Comparison of ENCODE assay signal across 8 cellular contexts in the genomic region with DNA sequence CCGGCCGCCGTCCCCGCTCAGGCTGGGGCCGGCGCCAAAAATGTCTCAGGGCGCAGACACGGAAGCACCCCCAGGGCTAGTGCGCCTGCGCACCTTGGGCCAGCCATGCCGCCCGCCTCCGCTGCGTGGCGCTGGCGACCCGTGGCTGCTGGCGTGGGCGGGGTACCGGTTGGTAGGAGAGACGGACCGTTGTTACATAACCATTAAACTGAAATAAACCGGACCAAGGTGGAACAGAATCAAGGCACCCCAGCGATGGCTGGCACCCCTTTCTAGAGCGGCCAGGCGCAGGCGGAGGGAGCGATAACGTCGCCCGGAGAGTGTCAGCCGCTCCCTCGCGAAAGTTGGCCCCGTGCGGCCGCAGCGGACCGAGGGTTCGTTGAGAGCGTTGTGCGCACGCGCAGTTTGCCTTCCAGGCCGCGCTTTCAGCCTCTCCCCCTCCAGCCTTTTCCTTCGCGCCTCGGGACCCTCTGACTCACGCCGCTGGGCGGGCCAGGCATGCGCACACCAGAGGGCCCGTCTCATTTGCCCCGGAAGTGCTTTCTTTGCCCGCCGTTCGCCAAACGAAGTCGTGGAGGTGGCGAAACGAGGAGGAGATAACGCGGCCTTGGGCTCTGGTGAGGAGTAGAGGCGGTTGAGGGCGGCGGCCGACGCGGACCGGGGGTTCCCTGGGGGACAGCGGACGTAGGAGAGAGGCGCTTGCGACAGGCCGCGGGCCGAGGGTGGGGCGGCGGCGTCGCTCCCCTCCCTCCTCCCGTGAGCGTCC.
DNase-seq lines count a peak whose midpoint lies in the region; ATAC-seq and FAIRE-seq lines count a peak whose summit lies in the region.

A gene with protein sequence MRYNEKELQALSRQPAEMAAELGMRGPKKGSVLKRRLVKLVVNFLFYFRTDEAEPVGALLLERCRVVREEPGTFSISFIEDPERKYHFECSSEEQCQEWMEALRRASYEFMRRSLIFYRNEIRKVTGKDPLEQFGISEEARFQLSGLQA (minus strand): TSS at position 45 of the 766 bp plus-strand sequence. CDS start 81 bp downstream, outside the sequence.
A gene with protein sequence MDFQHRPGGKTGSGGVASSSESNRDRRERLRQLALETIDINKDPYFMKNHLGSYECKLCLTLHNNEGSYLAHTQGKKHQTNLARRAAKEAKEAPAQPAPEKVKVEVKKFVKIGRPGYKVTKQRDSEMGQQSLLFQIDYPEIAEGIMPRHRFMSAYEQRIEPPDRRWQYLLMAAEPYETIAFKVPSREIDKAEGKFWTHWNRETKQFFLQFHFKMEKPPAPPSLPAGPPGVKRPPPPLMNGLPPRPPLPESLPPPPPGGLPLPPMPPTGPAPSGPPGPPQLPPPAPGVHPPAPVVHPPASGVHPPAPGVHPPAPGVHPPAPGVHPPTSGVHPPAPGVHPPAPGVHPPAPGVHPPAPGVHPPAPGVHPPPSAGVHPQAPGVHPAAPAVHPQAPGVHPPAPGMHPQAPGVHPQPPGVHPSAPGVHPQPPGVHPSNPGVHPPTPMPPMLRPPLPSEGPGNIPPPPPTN (plus strand): TSS at position 540 of the 766 bp plus-strand sequence. CDS start 6,595 bp downstream, outside the sequence.

- FAIRE-seq in GM19239 (lab: Jason Lieb, UNC): peak; percentile 95

- DNase-seq in GM19239 (ENCODE audit: insufficient read length, low spot score) (peak; percentile 99), NCI-H524 treated with DMSO at 0.1 percent for 48 hours (lab: John Stamatoyannopoulos, UW) (peak; percentile 84), kidney glomerular epithelial cell (lab: John Stamatoyannopoulos, UW) (peak; percentile 94)
- peak; percentile 98 to 99 for DNase-seq in activated CD4-positive, alpha-beta T cell treated with anti-CD3 and anti-CD28 coated beads for 4 hours
- peak; percentile 94 to 96 for DNase-seq in stimulated activated CD4-positive, alpha-beta T cell treated with anti-CD3 and anti-CD28 coated beads, Interleukin-1b, Interleukin-23, amount 100 ng/mL, for 1 hour (ENCODE audit: low read depth in 2 of 2)

- H3K27ac ChIP-seq in BLaER1 treated with 17β-estradiol and CSF1 and Interleukin-3, amounts not matched to agents 10 nM and 100 nM: peak within 1 kb of the TSS; percentile 66 to 99 (median 94)
- peak within 1 kb of the TSS; percentile 98 for H3K27ac ChIP-seq in cingulate gyrus (ENCODE audit: low read depth, low read length)

- H3K36me3 ChIP-seq in BLaER1 treated with 17β-estradiol and CSF1 and Interleukin-3, amounts not matched to agents 10 nM and 100 nM: peaks cover 23 to 66% (median 50%) of the 10 kb centered on the region in 11 experiments

- H3K9ac ChIP-seq in BLaER1 treated with 17β-estradiol and CSF1 and Interleukin-3, amounts not matched to agents 10 nM and 100 nM: peak within 1 kb of the TSS; percentile 89 to 98 (median 94)

- H3K27me3 ChIP-seq in BLaER1 treated with 17β-estradiol and CSF1 and Interleukin-3, amounts not matched to agents 10 nM and 100 nM: no peaks in the 10 kb centered on the region

- peaks cover 66 to 82% (median 78%) of the 10 kb centered on the region in 10 experiments for H3K4me1 ChIP-seq in BLaER1 treated with 17β-estradiol and CSF1 and Interleukin-3, amounts not matched to agents 10 nM and 100 nM

- peak within 1 kb of the TSS; percentile 96 to 100 (median 98) for H3K4me2 ChIP-seq in BLaER1 treated with 17β-estradiol and CSF1 and Interleukin-3, amounts not matched to agents 10 nM and 100 nM

- H3K9me3 ChIP-seq in BLaER1 treated with 17β-estradiol and CSF1 and Interleukin-3, amounts not matched to agents 10 nM and 100 nM (replicated peaks in 1 of 11): no peaks in the 10 kb centered on the region

- H3K4me3 ChIP-seq in BLaER1 treated with 17β-estradiol and CSF1 and Interleukin-3, amounts not matched to agents 10 nM and 100 nM: peak within 1 kb of the TSS; percentile 81 to 95 (median 90)

- H4K20me1 ChIP-seq in BLaER1 treated with 17β-estradiol and CSF1 and Interleukin-3, amounts not matched to agents 10 nM and 100 nM: peaks cover 70 to 90% (median 85%) of the 10 kb centered on the region in 11 experiments

- peak; percentile 56 for ATAC-seq in HG03457 (IDR thresholded peaks at IDR 0.05; ENCODE audit: unreplicated experiment)

Comparison
In these comparisons a context has a peak if more than half of its experiments do, and no peak if none do; other contexts are left out.
1. Peak in every context shown above with its lines: DNase-seq, ATAC-seq, H3K4me3 ChIP-seq and H3K27ac ChIP-seq.